In the genomic region with DNA sequence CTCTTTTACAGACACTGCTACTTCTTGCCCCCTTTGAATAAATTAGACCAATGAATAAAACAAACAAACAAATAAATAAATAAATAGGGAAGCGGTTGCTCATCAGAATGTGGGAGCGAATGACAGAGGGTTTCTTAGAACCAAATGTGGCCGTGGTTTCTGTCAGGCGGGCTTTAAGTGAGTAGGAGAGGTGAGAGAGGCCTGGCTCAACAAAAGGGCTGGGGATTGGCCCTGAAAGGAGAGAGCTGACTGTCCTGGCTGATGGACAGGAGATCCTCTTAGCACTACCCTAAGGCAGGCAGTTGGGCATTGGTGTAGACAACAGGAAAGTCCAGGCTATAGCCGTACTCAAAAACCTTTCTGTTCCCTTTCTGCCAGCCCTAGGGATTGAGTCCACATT, we compare ENCODE assay signal across 20 cellular contexts. TPM values are rescaled to one million over a fixed set of nuclear protein-coding genes. Genes with fewer than 3 reads are reported as not detected.
"Had no signal": no experiment of that assay in that cellular context is flagged by ENCODE, and none has a peak within 500 bp of the region (broad histone marks: within the 10 kb centered on the region; RNA-seq: fewer than 3 reads in every experiment).

No MANE protein-coding gene starts in this region.

- H3K4me3 ChIP-seq: colonic mucosa, esophagus squamous epithelium, heart left ventricle, lung, spleen had no signal

- ATAC-seq: heart left ventricle, left colon, left ventricle myocardium superior, sciatic nerve had no signal

- H3K27me3 ChIP-seq: colonic mucosa, esophagus squamous epithelium, foreskin keratinocyte, spleen had no signal

- H3K9me3 ChIP-seq: colonic mucosa, esophagus squamous epithelium, heart left ventricle, spleen had no signal

- H3K36me3 Mint-ChIP-seq: naive B cell had no signal

- H3K27ac ChIP-seq: colonic mucosa, esophagus squamous epithelium, foreskin keratinocyte, heart left ventricle, spleen had no signal

- H3K36me3 ChIP-seq: colonic mucosa, esophagus squamous epithelium, heart left ventricle had no signal

- DNase-seq: colonic mucosa; dermis blood vessel endothelial cell; esophagus squamous epithelium; foreskin keratinocyte; heart left ventricle; hippocampal formation; left colon; left ventricle myocardium superior; mesendoderm; naive B cell; posterior cingulate gyrus; spleen; stimulated activated naive CD4-positive, alpha-beta T cell treated with Interleukin-2 at 50 U/mL for 16 hours; trophoblast cell had no signal

RNA-seq across cellular contexts. Expression of a gene that starts 6.6 kb away (rescaled TPM):
- total RNA-seq: epithelial cell of proximal tubule, osteocyte, pulmonary artery endothelial cell had no signal

RNA-seq across cellular contexts. Expression of a gene that starts 45.6 kb away (rescaled TPM):
- total RNA-seq: left ventricle myocardium superior, osteocyte, skeletal muscle tissue had no signal
